Comparison of ENCODE assay signal across 1 cellular context in genomic region chr5:177370488-177371119, GRCh38.
TF ChIP-seq lines count a peak whose summit lies in the region.

No MANE protein-coding gene starts in this region.

TF ChIP-seq in HepG2, 621 proteins besides CTCF, POLR2A, EP300 and RAD21 (continued from another document):
- TF ChIP-seq, protein P1, sequence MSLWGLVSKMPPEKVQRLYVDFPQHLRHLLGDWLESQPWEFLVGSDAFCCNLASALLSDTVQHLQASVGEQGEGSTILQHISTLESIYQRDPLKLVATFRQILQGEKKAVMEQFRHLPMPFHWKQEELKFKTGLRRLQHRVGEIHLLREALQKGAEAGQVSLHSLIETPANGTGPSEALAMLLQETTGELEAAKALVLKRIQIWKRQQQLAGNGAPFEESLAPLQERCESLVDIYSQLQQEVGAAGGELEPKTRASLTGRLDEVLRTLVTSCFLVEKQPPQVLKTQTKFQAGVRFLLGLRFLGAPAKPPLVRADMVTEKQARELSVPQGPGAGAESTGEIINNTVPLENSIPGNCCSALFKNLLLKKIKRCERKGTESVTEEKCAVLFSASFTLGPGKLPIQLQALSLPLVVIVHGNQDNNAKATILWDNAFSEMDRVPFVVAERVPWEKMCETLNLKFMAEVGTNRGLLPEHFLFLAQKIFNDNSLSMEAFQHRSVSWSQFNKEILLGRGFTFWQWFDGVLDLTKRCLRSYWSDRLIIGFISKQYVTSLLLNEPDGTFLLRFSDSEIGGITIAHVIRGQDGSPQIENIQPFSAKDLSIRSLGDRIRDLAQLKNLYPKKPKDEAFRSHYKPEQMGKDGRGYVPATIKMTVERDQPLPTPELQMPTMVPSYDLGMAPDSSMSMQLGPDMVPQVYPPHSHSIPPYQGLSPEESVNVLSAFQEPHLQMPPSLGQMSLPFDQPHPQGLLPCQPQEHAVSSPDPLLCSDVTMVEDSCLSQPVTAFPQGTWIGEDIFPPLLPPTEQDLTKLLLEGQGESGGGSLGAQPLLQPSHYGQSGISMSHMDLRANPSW (CRISPR knock-in tag; IDR thresholded peaks at IDR 0.05; ENCODE audit: borderline replicate concordance): no peak
- no peak for TF ChIP-seq MAFK (conservative IDR thresholded peaks at IDR 0.05 in 1 of 2, IDR thresholded peaks at IDR 0.05 in 1 of 2; ENCODE audit: low read length in 2 of 2)
- no peak for TF ChIP-seq NAIF1 (CRISPR knock-in tag; IDR thresholded peaks at IDR 0.05; ENCODE audit: borderline replicate concordance)
- TF ChIP-seq FOXA3 (CRISPR knock-in tag; IDR thresholded peaks at IDR 0.05): peak; percentile 62
- no peak for TF ChIP-seq ZFP36L1 (CRISPR knock-in tag; IDR thresholded peaks at IDR 0.05)
- no peak for TF ChIP-seq FLYWCH1 (CRISPR knock-in tag; IDR thresholded peaks at IDR 0.05)
- 0 out of 2 replicates have a peak, but pooled peaks have one; percentile 84 for TF ChIP-seq ZNF451 (CRISPR knock-in tag; IDR thresholded peaks at IDR 0.05)
- TF ChIP-seq, protein P2, sequence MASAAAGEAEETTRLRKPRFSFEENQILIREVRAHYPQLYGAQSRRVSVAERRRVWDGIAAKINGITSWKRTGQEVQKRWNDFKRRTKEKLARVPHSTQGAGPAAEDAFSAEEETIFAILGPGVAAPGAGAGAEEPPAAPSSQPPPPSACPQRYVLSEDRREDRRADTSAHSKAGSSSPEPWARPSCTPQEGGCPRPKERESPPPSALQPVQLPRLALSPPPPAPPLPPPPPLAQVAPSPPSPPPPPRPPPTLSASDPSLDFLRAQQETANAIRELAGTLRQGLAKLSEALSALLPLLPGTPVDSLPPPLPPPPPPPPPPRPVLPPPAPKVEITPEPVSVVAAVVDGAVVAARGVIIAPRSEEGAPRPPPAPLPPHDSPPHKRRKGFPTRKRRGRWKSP (CRISPR knock-in tag; IDR thresholded peaks at IDR 0.05): 0 out of 2 replicates have a peak, but pooled peaks have one; percentile 54
- no peak for TF ChIP-seq ZFP1 (CRISPR knock-in tag; IDR thresholded peaks at IDR 0.05)
- TF ChIP-seq ZKSCAN8 (CRISPR knock-in tag; IDR thresholded peaks at IDR 0.05; ENCODE audit: borderline replicate concordance): no peak; the same call in 1 of the 2 replicates
- no peak for TF ChIP-seq RCOR2 (CRISPR knock-in tag; IDR thresholded peaks at IDR 0.05)
- no peak for TF ChIP-seq XBP1 (CRISPR knock-in tag; IDR thresholded peaks at IDR 0.05)
- TF ChIP-seq POGZ (CRISPR knock-in tag; IDR thresholded peaks at IDR 0.05): no peak
- no peak for TF ChIP-seq ZNF468 (CRISPR knock-in tag; IDR thresholded peaks at IDR 0.05)
- peak; percentile 36; the same call in 1 of the 2 replicates for TF ChIP-seq NFKB2 (CRISPR knock-in tag; IDR thresholded peaks at IDR 0.05; ENCODE audit: borderline replicate concordance)
- no peak for TF ChIP-seq ZZZ3 (CRISPR knock-in tag; IDR thresholded peaks at IDR 0.05; ENCODE audit: borderline replicate concordance)
- no peak for TF ChIP-seq MAF1 (CRISPR knock-in tag; IDR thresholded peaks at IDR 0.05; ENCODE audit: borderline replicate concordance)
- no peak for TF ChIP-seq ZEB1 (IDR thresholded peaks at IDR 0.05; ENCODE audit: insufficient replicate concordance, low read depth)
- TF ChIP-seq RARG (CRISPR knock-in tag; IDR thresholded peaks at IDR 0.05; ENCODE audit: low read depth): no peak
- TF ChIP-seq CHCHD3 (CRISPR knock-in tag; IDR thresholded peaks at IDR 0.05): peak; percentile 76; the same call in 1 of the 2 replicates
- TF ChIP-seq ZMAT5 (CRISPR knock-in tag; IDR thresholded peaks at IDR 0.05; ENCODE audit: borderline replicate concordance, low read depth): no peak
- peak; percentile 60 for TF ChIP-seq ZMYM4 (CRISPR knock-in tag; IDR thresholded peaks at IDR 0.05)
